In genomic region chr7:55026867-55027490, GRCh38 we compare ENCODE assay signal across 14 cellular contexts. TPM values are rescaled to one million over a fixed set of nuclear protein-coding genes. Genes with fewer than 3 reads are reported as not detected.
DNase-seq lines count a peak whose midpoint lies in the region; ATAC-seq and TF ChIP-seq lines count a peak whose summit lies in the region.
"Had no signal": no experiment of that assay in that cellular context is flagged by ENCODE, and none has a peak within 500 bp of the region (broad histone marks: within the 10 kb centered on the region; RNA-seq: fewer than 3 reads in every experiment).

No MANE protein-coding gene starts in this region.

- peaks cover 11% of the 10 kb centered on the region for H3K36me3 ChIP-seq in IMR-90 (ENCODE audit: control insufficient read depth, insufficient read depth, low read length)
- H3K36me3 ChIP-seq in lower lobe of right lung = no peaks in the 10 kb centered on the region
- H3K36me3 ChIP-seq in tibial artery = no peaks in the 10 kb centered on the region
- H3K36me3 ChIP-seq in HAP-1 (replicated peaks) = no peaks in the 10 kb centered on the region
- no peaks in the 10 kb centered on the region for H3K36me3 ChIP-seq in CD8-positive, alpha-beta memory T cell (ENCODE audit: insufficient read depth, low read length)

- 0 out of 2 replicates have a peak, but pooled peaks have one; percentile 28 for ATAC-seq in IMR-90 (ENCODE audit: low read depth)
- ATAC-seq in esophagus mucosa = peak; percentile 87
- ATAC-seq in lower lobe of right lung = peak; percentile 85 to 87

- no peak for TF ChIP-seq POLR2A in IMR-90 (IDR thresholded peaks at IDR 0.05; ENCODE audit: low read depth, low read length)

- peak overlapping the region; percentile 39 for H3K4ac ChIP-seq in IMR-90 (ENCODE audit: low read depth, low read length)

- H3K27me3 ChIP-seq in IMR-90 (ENCODE audit: control insufficient read depth, insufficient read depth, low read length) (no peaks in the 10 kb centered on the region), lower lobe of right lung (ENCODE audit: low read depth) (no peaks in the 10 kb centered on the region), tibial artery (no peaks in the 10 kb centered on the region), HAP-1 (ENCODE audit: low read depth) (no peaks in the 10 kb centered on the region)
- no peaks in the 10 kb centered on the region for H3K27me3 ChIP-seq in CD8-positive, alpha-beta memory T cell (ENCODE audit: insufficient read depth, low read length, poor library complexity, severe bottlenecking)

- H3K4me1 Mint-ChIP-seq in CD8-positive, alpha-beta memory T cell = no peaks in the 10 kb centered on the region
- H3K4me1 Mint-ChIP-seq: activated naive CD4-positive, alpha-beta T cell treated with anti-CD3 and anti-CD28 coated beads, Interleukin-2, amount 10 ng/mL, durations not matched to agents 7 days and 5 days had no signal

- H3K23ac ChIP-seq in IMR-90 (ENCODE audit: low read depth, low read length) = peak overlapping the region; percentile 51; the same call in 1 of the 2 replicates

- H3K14ac ChIP-seq in IMR-90 (replicated peaks; ENCODE audit: low read depth, low read length) = no peak overlapping the region; the same call in 1 of the 2 replicates

- no peaks in the 10 kb centered on the region for H3K9me3 Mint-ChIP-seq in CD8-positive, alpha-beta memory T cell
- H3K9me3 Mint-ChIP-seq: activated CD4-positive, alpha-beta memory T cell treated with anti-CD3 and anti-CD28 coated beads for 36 hours; activated naive CD4-positive, alpha-beta T cell treated with anti-CD3 and anti-CD28 coated beads, Interleukin-2, amount 10 ng/mL, durations not matched to agents 7 days and 5 days had no signal

- no peak overlapping the region for H3K27ac Mint-ChIP-seq in CD8-positive, alpha-beta memory T cell
- H3K27ac Mint-ChIP-seq: activated CD4-positive, alpha-beta memory T cell treated with anti-CD3 and anti-CD28 coated beads for 36 hours; activated naive CD4-positive, alpha-beta T cell treated with anti-CD3 and anti-CD28 coated beads, Interleukin-2, amount 10 ng/mL, durations not matched to agents 7 days and 5 days had no signal

- WGBS in IMR-90 (ENCODE audit: extremely low coverage in 2 of 2, insufficient read length in 1 of 2), 2 experiments = 100% methylated on average over 1 of the region's 4 CpGs; no CpG with 5 or more reads in 1 of the 2 experiments

- no peak overlapping the region for H4K5ac ChIP-seq in IMR-90 (ENCODE audit: low read depth, low read length)

- no peak overlapping the region for H2BK20ac ChIP-seq in IMR-90 (ENCODE audit: low read depth, low read length)

- H3K4me3 Mint-ChIP-seq in CD8-positive, alpha-beta memory T cell = no peak overlapping the region
- H3K4me3 Mint-ChIP-seq: activated CD4-positive, alpha-beta memory T cell treated with anti-CD3 and anti-CD28 coated beads for 36 hours; activated naive CD4-positive, alpha-beta T cell treated with anti-CD3 and anti-CD28 coated beads, Interleukin-2, amount 10 ng/mL, durations not matched to agents 7 days and 5 days had no signal

- dilution Hi-C loops in IMR-90 (cut with HindIII; ENCODE audit: low sequenced_read_pairs, unreplicated experiment) = no loop called here

- peaks cover 36% of the 10 kb centered on the region for H3K9me1 ChIP-seq in IMR-90 (ENCODE audit: insufficient read depth, low read length)

- no peak overlapping the region for H2AFZ ChIP-seq in IMR-90 (replicated peaks; ENCODE audit: low read length, poor library complexity)

- H3K4me1 ChIP-seq in IMR-90 (ENCODE audit: control insufficient read depth, insufficient read depth, low read length) (peaks cover 34% of the 10 kb centered on the region), lower lobe of right lung (peaks cover 41% of the 10 kb centered on the region), tibial artery (peaks cover 0 to 95% (median 63%) of the 10 kb centered on the region in 4 donors), HAP-1 (no peaks in the 10 kb centered on the region)
- no peaks in the 10 kb centered on the region for H3K4me1 ChIP-seq in CD8-positive, alpha-beta memory T cell (ENCODE audit: insufficient read depth, low read length)

- H3K9me3 ChIP-seq in IMR-90 (ENCODE audit: control insufficient read depth, insufficient read depth, low read length) = no peaks in the 10 kb centered on the region
- H3K9me3 ChIP-seq in lower lobe of right lung = no peaks in the 10 kb centered on the region
- H3K9me3 ChIP-seq in tibial artery = no peaks in the 10 kb centered on the region
- H3K9me3 ChIP-seq in HAP-1 = no peaks in the 10 kb centered on the region
- no peaks in the 10 kb centered on the region for H3K9me3 ChIP-seq in CD8-positive, alpha-beta memory T cell (ENCODE audit: low read length)

- TF ChIP-seq CTCF in IMR-90 (conservative IDR thresholded peaks at IDR 0.05; ENCODE audit: low read depth, low read length) (no peak), lower lobe of right lung (IDR thresholded peaks at IDR 0.05) (no peak), tibial artery (IDR thresholded peaks at IDR 0.05) (no peak)

- H3K9ac ChIP-seq in IMR-90 (ENCODE audit: low read depth, low read length) = no peak overlapping the region

- no peak overlapping the region for H2BK15ac ChIP-seq in IMR-90 (ENCODE audit: low read depth, low read length)

- no peak overlapping the region for H2AK9ac ChIP-seq in IMR-90 (replicated peaks; ENCODE audit: low read depth, low read length, poor library complexity)

- peak overlapping the region; percentile 4; the same call in 1 of the 2 replicates for H3K27ac ChIP-seq in IMR-90 (ENCODE audit: insufficient read depth, low read length)
- peak overlapping the region; percentile 37 for H3K27ac ChIP-seq in lower lobe of right lung
- H3K27ac ChIP-seq in tibial artery = peak overlapping the region; percentile 59 to 93
- H3K27ac ChIP-seq in CD8-positive, alpha-beta memory T cell (ENCODE audit: low read depth, low read length) = no peak overlapping the region

- H2AK5ac ChIP-seq in IMR-90 (ENCODE audit: low read depth, low read length) = no peak overlapping the region; the same call in 1 of the 2 replicates

- POLR2A ChIA-PET in IMR-90 (lab: Charles Lee; ENCODE audit: unreplicated experiment) = no interaction called here
- POLR2A ChIA-PET in CD8-positive, alpha-beta memory T cell (lab: Charles Lee) = no interaction called here

- peaks cover 80% of the 10 kb centered on the region for H4K20me1 ChIP-seq in IMR-90 (ENCODE audit: insufficient read depth, low read length)

- no peak for TF ChIP-seq RAD21 in IMR-90 (IDR thresholded peaks at IDR 0.05; ENCODE audit: low read length)

- no peak overlapping the region for H3K4me3 ChIP-seq in IMR-90 (ENCODE audit: insufficient read depth, low read depth, low read length)
- no peak overlapping the region for H3K4me3 ChIP-seq in lower lobe of right lung
- H3K4me3 ChIP-seq in tibial artery = no peak overlapping the region
- H3K4me3 ChIP-seq in HAP-1 = no peak overlapping the region
- no peak overlapping the region for H3K4me3 ChIP-seq in CD8-positive, alpha-beta memory T cell (ENCODE audit: low read length)

- no peak overlapping the region for H3K18ac ChIP-seq in IMR-90 (ENCODE audit: low read depth, low read length)

- no peak overlapping the region for H4K91ac ChIP-seq in IMR-90 (ENCODE audit: insufficient read depth, low read depth, low read length)

- in situ Hi-C loops in IMR-90 (cut with MboI; ENCODE audit: low sequenced_read_pairs) (loop anchor here (10.0 kb wide), 1 partner anchor 228 kb away; no protein-coding TSS in a partner anchor), HAP-1 (cut with MboI; ENCODE audit: low sequenced_read_pairs) (no loop called here)

- BruUV-seq in IMR-90 (replicated peaks; lab: Mats Ljungman, UMichigan) = no TSS peak

- DNase-seq in IMR-90 (peak; percentile 48), lower lobe of right lung (no peak), tibial artery (peak in 1 of 2 donors; percentile 59), iPS-NIHi11 (ENCODE audit: low spot score) (no peak), HAP-1 (ENCODE audit: low spot score in 2 of 2) (no peak), foreskin melanocyte (no peak)
- DNase-seq in CD8-positive, alpha-beta memory T cell = no peak
- DNase-seq: activated CD4-positive, alpha-beta memory T cell treated with anti-CD3 and anti-CD28 coated beads for 36 hours; activated naive CD4-positive, alpha-beta T cell treated with anti-CD3 and anti-CD28 coated beads, Interleukin-2, amount 10 ng/mL, durations not matched to agents 7 days and 5 days; cortex of kidney; H7; NCI-H1694 treated with DMSO at 0.1 percent for 48 hours; T-helper 1 cell had no signal

- H3K79me1 ChIP-seq in IMR-90 (ENCODE audit: low read depth in 1 of 2, low read length in 2 of 2) = peaks cover 24 to 73% of the 10 kb centered on the region in 2 experiments

- H3K27me3 Mint-ChIP-seq in CD8-positive, alpha-beta memory T cell = peaks cover 7 to 24% of the 10 kb centered on the region in 2 donors

- CTCF ChIA-PET in IMR-90 (lab: Yijun Ruan, JAX) = no interaction called here
- CTCF ChIA-PET in CD8-positive, alpha-beta memory T cell (lab: Charles Lee) = no interaction called here

- intact Hi-C loops in IMR-90 (cut with micrococcal nuclease) (loop anchor here (5.0 kb wide), 1 partner anchor 40 kb away; no protein-coding TSS in a partner anchor), lower lobe of right lung (cut with DNase I) (no loop called here), tibial artery (cut with DNase I; ENCODE audit: low total_unique reads) (no loop called here)

- 0 out of 2 replicates have a peak overlapping the region, but pooled peaks have one; percentile 29 for H3K4me2 ChIP-seq in IMR-90 (ENCODE audit: low read depth, low read length)

- H3K56ac ChIP-seq in IMR-90 (ENCODE audit: extremely low read depth, insufficient read depth, low read length) = no peak overlapping the region

- H3K36me3 Mint-ChIP-seq in CD8-positive, alpha-beta memory T cell = no peaks in the 10 kb centered on the region
- H3K36me3 Mint-ChIP-seq: activated CD4-positive, alpha-beta memory T cell treated with anti-CD3 and anti-CD28 coated beads for 36 hours; activated naive CD4-positive, alpha-beta T cell treated with anti-CD3 and anti-CD28 coated beads, Interleukin-2, amount 10 ng/mL, durations not matched to agents 7 days and 5 days had no signal

- no peak overlapping the region for H4K8ac ChIP-seq in IMR-90 (ENCODE audit: low read depth in 2 of 2, low read length in 2 of 2)

- peak overlapping the region; percentile 41 for H2BK5ac ChIP-seq in IMR-90 (ENCODE audit: low read depth, low read length, poor library complexity, severe bottlenecking)

- H2BK120ac ChIP-seq in IMR-90 (ENCODE audit: low read depth, low read length) = peak overlapping the region; percentile 25; the same call in 1 of the 2 replicates

TF ChIP-seq in IMR-90, 13 proteins besides CTCF, POLR2A, EP300 and RAD21:
- TF ChIP-seq SMC3 (IDR thresholded peaks at IDR 0.05; ENCODE audit: low read depth, low read length) (no peak), RCOR1 (IDR thresholded peaks at IDR 0.05; ENCODE audit: insufficient replicate concordance, low read length) (no peak)

RNA-seq across cellular contexts. Expression of gene EGFR, which starts 8.2 kb away (rescaled TPM):
- total RNA-seq in IMR-90 (2012; rRNA removed) = 60.4 and 63.9 TPM in 2 replicates
- 36.9 and 37.8 TPM in 2 replicates for polyA plus RNA-seq in IMR-90 (2012; rRNA removed)
- 24.8 and 27.5 TPM in 2 replicates for polyA plus RNA-seq in IMR-90 (2012; cell fraction: cytosol; rRNA removed)
- polyA plus RNA-seq in IMR-90 (2012; cell fraction: nucleus; rRNA removed; ENCODE audit: low replicate concordance) = 66.1 and 93.0 TPM in 2 replicates
- 101 TPM for total RNA-seq in esophagus mucosa
- total RNA-seq in lower lobe of right lung = 62.7 TPM
- total RNA-seq in CD8-positive, alpha-beta memory T cell = not detected
- polyA plus RNA-seq in CD8-positive, alpha-beta memory T cell = not detected
- total RNA-seq: activated CD4-positive, alpha-beta memory T cell treated with anti-CD3 and anti-CD28 coated beads for 36 hours had no signal

Comparison
In these comparisons a context has a peak if more than half of its experiments do, and no peak if none do; other contexts are left out.
1. ATAC-seq: peak in every context shown above with its lines; median percentile 87 in esophagus mucosa; 86 in lower lobe of right lung; 28 in IMR-90.
2. RNA of gene EGFR, which starts 8.2 kb away (total RNA-seq): 101 TPM in esophagus mucosa (single experiment), 62.7 TPM in lower lobe of right lung (single experiment) and 60.4 to 63.9 TPM in IMR-90; not detected in CD8-positive, alpha-beta memory T cell; every median in the first group is over 10 times any median in the second.